Comparison of ENCODE assay signal across 13 cellular contexts in the genomic region with DNA sequence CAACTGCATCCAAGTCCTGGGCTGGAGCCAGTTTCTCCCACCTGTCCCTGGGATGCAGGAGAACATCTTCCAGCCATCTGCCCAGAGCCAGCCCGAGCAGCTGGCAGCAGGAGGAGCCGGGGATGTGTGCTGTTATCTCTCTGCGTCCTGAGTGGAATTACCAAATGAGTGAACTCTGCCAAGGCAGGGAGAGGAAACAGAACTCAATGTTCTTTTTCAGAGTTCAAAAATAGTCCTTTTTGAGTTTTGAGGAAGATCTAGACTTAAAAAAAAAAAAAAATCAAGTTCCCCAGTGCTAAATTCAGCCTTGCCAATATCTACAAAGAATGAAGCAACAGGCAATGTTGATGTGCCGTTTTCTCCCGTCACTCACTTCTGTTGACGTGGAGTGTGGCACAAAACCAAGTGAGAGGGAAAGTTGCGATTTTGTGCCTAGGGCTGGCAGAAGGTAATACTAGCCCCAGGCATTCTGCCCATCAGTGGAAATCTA. TPM values are rescaled to one million over a fixed set of nuclear protein-coding genes. Genes with fewer than 3 reads are reported as not detected.
DNase-seq lines count a peak whose midpoint lies in the region; ATAC-seq and TF ChIP-seq lines count a peak whose summit lies in the region.
"Had no signal": no experiment of that assay in that cellular context is flagged by ENCODE, and none has a peak within 500 bp of the region (broad histone marks: within the 10 kb centered on the region; RNA-seq: fewer than 3 reads in every experiment).

No MANE protein-coding gene starts in this region.

- TF ChIP-seq CTCF in sigmoid colon (IDR thresholded peaks at IDR 0.05), result no peak

- peak in 3 of 4 donors; percentile 45 to 54 (median 50) for TF ChIP-seq EP300 in sigmoid colon (IDR thresholded peaks at IDR 0.05)

- intact Hi-C loops in Right ventricle myocardium superior (cut with DNase I) (loop anchor here (10.0 kb wide), 1 partner anchor 53 kb away; a partner anchor contains a TSS), sigmoid colon (cut with DNase I) (no loop called here)

- peaks cover 0 to 30% (median 28%) of the 10 kb centered on the region in 4 donors for H3K4me1 ChIP-seq in sigmoid colon

- H3K36me3 ChIP-seq in sigmoid colon, result peaks cover 6 to 32% (median 21%) of the 10 kb centered on the region in 4 donors
- H3K36me3 ChIP-seq in H7 (replicated peaks; ENCODE audit: control insufficient read depth, insufficient read depth, low read length), result no peaks in the 10 kb centered on the region

- H3K27me3 ChIP-seq in sigmoid colon (no peaks in the 10 kb centered on the region), H7 (ENCODE audit: control insufficient read depth, insufficient read depth, low read length) (no peaks in the 10 kb centered on the region; the same call in 1 of the 2 replicates)

- TF ChIP-seq POLR2A in sigmoid colon (IDR thresholded peaks at IDR 0.05), result peak in 1 of 2 donors; percentile 24

- WGBS in sigmoid colon, 2 donors, result 47 to 57% methylated on average over 7 of the region's 7 CpGs

- ATAC-seq in Right ventricle myocardium superior (ENCODE audit: poor library complexity), result peak; percentile 85
- no peak for ATAC-seq in HG03097 (IDR thresholded peaks at IDR 0.05; ENCODE audit: low FRiP score, unreplicated experiment)
- ATAC-seq in GM18867 (IDR thresholded peaks at IDR 0.05; ENCODE audit: unreplicated experiment), result no peak
- ATAC-seq: esophagus mucosa, Panc1 had no signal

- H3K27ac ChIP-seq in sigmoid colon, result peak overlapping the region; percentile 71 to 91 (median 78)

- H3K4me3 ChIP-seq in sigmoid colon (no peak overlapping the region), H7 (ENCODE audit: insufficient read depth, low read depth, low read length) (no peak overlapping the region)

- DNase-seq in GDM1 (lab: John Stamatoyannopoulos, UW), result peak; percentile 51
- DNase-seq in SHP77 treated with DMSO at 0.1 percent for 48 hours (lab: John Stamatoyannopoulos, UW), result peak; percentile 53
- peak; percentile 84 for DNase-seq in Right ventricle myocardium superior
- peak; percentile 87 for DNase-seq in sigmoid colon
- DNase-seq in DMS53 (lab: John Stamatoyannopoulos, UW), result no peak
- DNase-seq in H7, result no peak
- DNase-seq: activated T-cell treated with anti-CD3 and anti-CD28 coated beads, Interleukin-2, amount 50 U/mL, for 1 hour; DND-41; nephron progenitor cell had no signal

- no peaks in the 10 kb centered on the region for H3K9me3 ChIP-seq in sigmoid colon

RNA-seq across cellular contexts. Expression of a gene that starts 56.2 kb away (rescaled TPM):
- 192 TPM for total RNA-seq in Right ventricle myocardium superior
- total RNA-seq in sigmoid colon, result 10 to 100 TPM; 28.5 to 56.8 (median 38.5) TPM
- 1 to 10 TPM; 1.6 to 5.8 (median 4.2) TPM for polyA plus RNA-seq in sigmoid colon
- 0.52 and 1.9 TPM in 2 replicates for total RNA-seq in H7 (2014; rRNA removed; shearing (Covaris generic))

Comparison
In these comparisons a context has a peak if more than half of its experiments do, and no peak if none do; other contexts are left out.
1. DNase-seq: peak in GDM1 (single experiment), SHP77 treated with DMSO at 0.1 percent for 48 hours (single experiment), Right ventricle myocardium superior (single experiment) and sigmoid colon (single experiment); none in DMS53 (single experiment) and H7 (single experiment).
2. RNA of a gene that starts 56.2 kb away (total RNA-seq): 192 TPM in Right ventricle myocardium superior (single experiment) and 28.5 to 56.8 TPM in sigmoid colon; 0.52 to 1.9 TPM in H7; every median in the first group is over 10 times any median in the second.